ENCODE assay signal across 7 cellular contexts in the genomic region with DNA sequence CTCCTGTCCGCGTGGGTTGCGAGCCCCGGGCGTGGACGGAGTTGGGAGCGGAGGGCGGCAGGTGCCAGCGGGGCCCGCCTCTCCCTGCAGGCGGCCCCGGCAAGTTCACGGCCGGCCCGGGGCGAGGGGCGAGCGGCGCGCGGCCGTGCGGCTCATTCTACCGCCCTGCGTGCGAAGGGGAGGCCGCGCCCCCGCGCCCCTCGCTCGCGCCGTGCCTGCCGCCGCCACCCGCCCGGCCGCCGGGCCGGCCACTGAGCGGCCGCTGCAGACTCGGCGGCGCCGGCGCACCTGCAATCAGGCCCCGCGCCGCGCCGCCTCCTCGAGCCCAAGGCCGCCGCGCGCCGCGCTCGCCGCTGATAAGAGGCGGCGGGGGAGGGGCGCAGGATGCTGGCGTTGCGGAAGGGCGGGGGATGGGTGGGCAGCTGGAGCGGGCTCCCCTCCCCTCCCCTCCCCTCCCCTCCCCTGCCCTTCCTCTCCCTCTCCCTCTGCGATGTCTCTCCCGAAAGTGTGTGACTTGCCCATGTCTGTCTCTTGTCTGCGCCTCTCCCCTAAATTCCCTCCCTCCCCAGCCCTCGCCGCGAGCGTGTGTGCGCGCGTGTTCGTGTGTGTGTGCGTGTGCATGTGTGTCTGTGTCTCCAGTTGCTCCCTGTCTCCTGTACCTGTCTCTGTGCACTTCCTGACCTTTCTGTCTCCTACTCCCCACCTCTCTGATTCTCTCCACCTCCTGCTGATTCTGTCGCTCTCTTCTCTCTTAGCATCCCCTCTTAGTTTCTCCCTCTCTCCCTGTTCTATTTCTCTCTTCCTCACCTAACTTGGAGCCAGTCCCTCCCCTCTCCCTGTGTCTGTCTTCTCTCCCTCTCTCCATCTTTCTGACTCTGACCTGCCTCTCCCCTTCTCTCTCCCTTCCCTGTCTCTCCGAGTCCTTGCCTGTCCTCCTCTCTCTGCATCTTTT.
DNase-seq lines count a peak whose midpoint lies in the region; ATAC-seq, FAIRE-seq and TF ChIP-seq lines count a peak whose summit lies in the region.

No MANE protein-coding gene starts in this region.

- no peak for TF ChIP-seq RAD21 in K562 (CRISPR knock-in tag; conservative IDR thresholded peaks at IDR 0.05 in 1 of 2, IDR thresholded peaks at IDR 0.05 in 1 of 2)

- no peak overlapping the region for H3K9ac ChIP-seq in K562 (ENCODE audit: insufficient read depth in 1 of 2, low read depth in 2 of 2, low read length in 2 of 2)

- BruUV-seq in K562 (replicated peaks; lab: Mats Ljungman, UMichigan), result no TSS peak

- CTCF ChIA-PET in K562 (lab: Yijun Ruan, JAX; ENCODE audit: low intra/inter-chr PET ratio), result interaction anchor here (0.6 kb wide), 1 partner anchor 15 kb away, joined by 3 read pairs; no protein-coding TSS in a partner anchor

- H3K36me3 ChIP-seq in K562 (ENCODE audit: control insufficient read depth, insufficient read depth, low read length) (no peaks in the 10 kb centered on the region), suprapubic skin (no peaks in the 10 kb centered on the region)

- peak; percentile 74 for ATAC-seq in GM18502 (IDR thresholded peaks at IDR 0.05; ENCODE audit: poor library complexity, unreplicated experiment)
- ATAC-seq in K562, result peak; percentile 91
- peak; percentile 94 for ATAC-seq in left colon

- 12% methylated on average over 24 of the region's 83 CpGs for WGBS in K562 (ENCODE audit: insufficient coverage, low coverage, missing lambda C conversion rate)
- 12% methylated on average over 29 of the region's 83 CpGs for WGBS in suprapubic skin

- H3K27ac ChIP-seq in K562 (ENCODE audit: extremely low read depth, low read depth, low read length), result no peak overlapping the region
- H3K27ac ChIP-seq in suprapubic skin, result no peak overlapping the region

- H3K9me3 ChIP-seq in K562 (replicated peaks; ENCODE audit: control insufficient read depth, insufficient read depth, low read depth, low read length) (no peaks in the 10 kb centered on the region), suprapubic skin (no peaks in the 10 kb centered on the region)

- peaks cover 3% of the 10 kb centered on the region for H3K9me1 ChIP-seq in K562 (ENCODE audit: control insufficient read depth, insufficient read depth, low read length)

- H3K4me3 ChIP-seq in K562 (no peak overlapping the region), suprapubic skin (peak overlapping the region; percentile 41)

- POLR2A ChIA-PET in K562 (lab: Yijun Ruan, JAX), result no interaction called here

- TF ChIP-seq POLR2A in K562 (conservative IDR thresholded peaks at IDR 0.05), result no peak
- TF ChIP-seq POLR2A in suprapubic skin (IDR thresholded peaks at IDR 0.05), result no peak

- peaks cover 14 to 30% of the 10 kb centered on the region in 2 experiments for H3K27me3 ChIP-seq in K562 (ENCODE audit: control insufficient read depth in 2 of 2, insufficient read depth in 2 of 2, low read length in 2 of 2)
- peaks cover 19% of the 10 kb centered on the region for H3K27me3 ChIP-seq in suprapubic skin

- H3K4me1 ChIP-seq in K562 (replicated peaks in 1 of 2; ENCODE audit: control insufficient read depth in 2 of 2, insufficient read depth in 2 of 2, low read length in 2 of 2) (peaks cover 2 to 4% of the 10 kb centered on the region in 2 experiments; a peak in 2 of 5 replicates), suprapubic skin (peaks cover 10% of the 10 kb centered on the region)

- H2AFZ ChIP-seq in K562 (ENCODE audit: low read depth, low read length), result no peak overlapping the region

- DNase-seq in NCI-H146 (lab: John Stamatoyannopoulos, UW), result peak; percentile 62
- DNase-seq in K562 (ENCODE audit: extremely low read depth in 1 of 4, low spot score in 3 of 4), result peak; percentile 27 to 65 (median 54)
- DNase-seq in left colon, result peak in 1 of 2 donors; percentile 65
- DNase-seq in suprapubic skin (ENCODE audit: low spot score in 2 of 2), result no peak
- no peak for DNase-seq in kidney glomerular epithelial cell (lab: John Stamatoyannopoulos, UW)
- DNase-seq in NOMO-1 treated with dmso at 0.1 percent for 144 hours (lab: John Stamatoyannopoulos, UW; ENCODE audit: unreplicated experiment), result no peak

- no peak for FAIRE-seq in K562 (lab: Jason Lieb, UNC)

- no peaks in the 10 kb centered on the region for H3K79me2 ChIP-seq in K562 (ENCODE audit: control insufficient read depth, insufficient read depth, low read length)

- intact Hi-C loops in K562 (cut with micrococcal nuclease), result no loop called here
- intact Hi-C loops in left colon (cut with DNase I, micrococcal nuclease), result no loop called here

- TF ChIP-seq EP300 in K562 (IDR thresholded peaks at IDR 0.05; ENCODE audit: low read length) (no peak), suprapubic skin (IDR thresholded peaks at IDR 0.05) (no peak)

- no peaks in the 10 kb centered on the region; the same call in 1 of the 2 replicates for H4K20me1 ChIP-seq in K562 (replicated peaks; ENCODE audit: control insufficient read depth, insufficient read depth, low read length)

- no peak for TF ChIP-seq CTCF in K562 (IDR thresholded peaks at IDR 0.05 in 2 of 3, conservative IDR thresholded peaks at IDR 0.05 in 1 of 3; ENCODE audit: insufficient read depth in 2 of 3, low read depth in 1 of 3, low read length in 3 of 3)
- TF ChIP-seq CTCF in suprapubic skin (IDR thresholded peaks at IDR 0.05), result no peak

- H3K4me2 ChIP-seq in K562 (ENCODE audit: insufficient read depth, low read length), result no peak overlapping the region; the same call in 1 of the 2 replicates

- in situ Hi-C loops in K562 (cut with MboI), result no loop called here

TF ChIP-seq in K562, 482 proteins besides CTCF, POLR2A, EP300 and RAD21:
- TF ChIP-seq, protein P1, sequence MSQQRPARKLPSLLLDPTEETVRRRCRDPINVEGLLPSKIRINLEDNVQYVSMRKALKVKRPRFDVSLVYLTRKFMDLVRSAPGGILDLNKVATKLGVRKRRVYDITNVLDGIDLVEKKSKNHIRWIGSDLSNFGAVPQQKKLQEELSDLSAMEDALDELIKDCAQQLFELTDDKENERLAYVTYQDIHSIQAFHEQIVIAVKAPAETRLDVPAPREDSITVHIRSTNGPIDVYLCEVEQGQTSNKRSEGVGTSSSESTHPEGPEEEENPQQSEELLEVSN (IDR thresholded peaks at IDR 0.05; ENCODE audit: borderline replicate concordance in 1 of 2, extremely low read depth in 1 of 2, insufficient read depth in 1 of 2, insufficient read length in 1 of 2, low read depth in 1 of 2, low read length in 1 of 2, poor library complexity in 1 of 2, severe bottlenecking in 1 of 2), result peak in 1 of 2 experiments; percentile 53
- TF ChIP-seq ZNF239 (CRISPR knock-in tag; IDR thresholded peaks at IDR 0.05) (no peak), SMAD4 (CRISPR knock-in tag; conservative IDR thresholded peaks at IDR 0.05) (peak; percentile 51), CXXC5 (CRISPR knock-in tag; IDR thresholded peaks at IDR 0.05) (peak; percentile 43; the same call in 1 of the 2 replicates)
- TF ChIP-seq, protein P2, sequence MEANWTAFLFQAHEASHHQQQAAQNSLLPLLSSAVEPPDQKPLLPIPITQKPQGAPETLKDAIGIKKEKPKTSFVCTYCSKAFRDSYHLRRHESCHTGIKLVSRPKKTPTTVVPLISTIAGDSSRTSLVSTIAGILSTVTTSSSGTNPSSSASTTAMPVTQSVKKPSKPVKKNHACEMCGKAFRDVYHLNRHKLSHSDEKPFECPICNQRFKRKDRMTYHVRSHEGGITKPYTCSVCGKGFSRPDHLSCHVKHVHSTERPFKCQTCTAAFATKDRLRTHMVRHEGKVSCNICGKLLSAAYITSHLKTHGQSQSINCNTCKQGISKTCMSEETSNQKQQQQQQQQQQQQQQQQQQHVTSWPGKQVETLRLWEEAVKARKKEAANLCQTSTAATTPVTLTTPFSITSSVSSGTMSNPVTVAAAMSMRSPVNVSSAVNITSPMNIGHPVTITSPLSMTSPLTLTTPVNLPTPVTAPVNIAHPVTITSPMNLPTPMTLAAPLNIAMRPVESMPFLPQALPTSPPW (CRISPR knock-in tag; IDR thresholded peaks at IDR 0.05), result peak; percentile 34; the same call in 1 of the 2 replicates

Comparison
In these comparisons a context has a peak if more than half of its experiments do, and no peak if none do; other contexts are left out.
1. DNase-seq: peak in NCI-H146 (single experiment) and K562 (4 of 4); none in suprapubic skin (0 of 2), kidney glomerular epithelial cell (single experiment) and NOMO-1 treated with dmso at 0.1 percent for 144 hours (single experiment).
2. Peak in every context shown above with its lines, with median percentiles within 50 percentile points of each other: ATAC-seq.